8 cellular contexts compared by ENCODE assay signal in genomic region chr7:29194594-29195417, GRCh38. TPM values are rescaled to one million over a fixed set of nuclear protein-coding genes. Genes with fewer than 3 reads are reported as not detected.
DNase-seq lines count a peak whose midpoint lies in the region; ATAC-seq and TF ChIP-seq lines count a peak whose summit lies in the region.

CHN2 (plus strand) TSS chr7:29194775.

- WGBS in body of pancreas, 2 donors: 0% methylated on average over 9 to 83 of the region's 88 CpGs
- WGBS in sigmoid colon, 2 donors: 0% methylated on average over 88 of the region's 88 CpGs

- peak within 1 kb of the TSS; percentile 55 to 56 for H3K27ac Mint-ChIP-seq in T-cell

- no peak for TF ChIP-seq EP300 in sigmoid colon (IDR thresholded peaks at IDR 0.05)

- CTCF ChIA-PET in T-cell (lab: Charles Lee): interaction anchor here (1.0 to 1.1 kb wide), 2 partner anchors 143 to 214 kb away, joined by 4 to 5 read pairs; no protein-coding TSS in a partner anchor

- H3K9me3 ChIP-seq in body of pancreas (no peaks in the 10 kb centered on the region), iPS-20b (ENCODE audit: insufficient read depth, low read depth, low read length) (no peaks in the 10 kb centered on the region), sigmoid colon (no peaks in the 10 kb centered on the region)

- peak within 1 kb of the TSS; percentile 78 for H3K4me3 ChIP-seq in body of pancreas
- peak within 1 kb of the TSS; percentile 71 for H3K4me3 ChIP-seq in iPS-20b (ENCODE audit: low read length)
- H3K4me3 ChIP-seq in sigmoid colon: peak within 1 kb of the TSS; percentile 41 to 68 (median 55)

- peak within 1 kb of the TSS; percentile 82 to 86 (median 83) for H3K4me3 Mint-ChIP-seq in T-cell

- H3K27me3 ChIP-seq in body of pancreas: no peaks in the 10 kb centered on the region
- peaks cover 84% of the 10 kb centered on the region for H3K27me3 ChIP-seq in iPS-20b (ENCODE audit: insufficient read depth, low read length)
- H3K27me3 ChIP-seq in sigmoid colon: peaks cover 0 to 48% (median 16%) of the 10 kb centered on the region in 3 donors

- TF ChIP-seq CTCF in LNCAP (IDR thresholded peaks at IDR 0.05) (peak; percentile 22; the same call in 1 of the 2 replicates), body of pancreas (IDR thresholded peaks at IDR 0.05) (peak in 2 of 7 experiments; percentile 9 to 12), sigmoid colon (IDR thresholded peaks at IDR 0.05) (no peak)

- peak; percentile 78 to 87 (median 85) for TF ChIP-seq POLR2A in body of pancreas (IDR thresholded peaks at IDR 0.05)
- no peak for TF ChIP-seq POLR2A in sigmoid colon (IDR thresholded peaks at IDR 0.05)

- ATAC-seq in T-cell (replicated peaks in 1 of 4) (peak; percentile 74 to 83 (median 78)), body of pancreas (peak; percentile 56)

- H3K36me3 Mint-ChIP-seq in T-cell: no peaks in the 10 kb centered on the region

- H3K36me3 ChIP-seq in body of pancreas (replicated peaks in 1 of 2; ENCODE audit: insufficient read depth in 1 of 2, low read depth in 2 of 2): no peaks in the 10 kb centered on the region
- no peaks in the 10 kb centered on the region for H3K36me3 ChIP-seq in iPS-20b (ENCODE audit: insufficient read depth, low read depth, low read length)
- H3K36me3 ChIP-seq in sigmoid colon: no peaks in the 10 kb centered on the region

- no peaks in the 10 kb centered on the region for H3K9me3 Mint-ChIP-seq in T-cell

- peaks cover 50% of the 10 kb centered on the region for H3K4me1 ChIP-seq in body of pancreas
- H3K4me1 ChIP-seq in iPS-20b (ENCODE audit: insufficient read depth, low read length): peaks cover 24% of the 10 kb centered on the region
- H3K4me1 ChIP-seq in sigmoid colon: peaks cover 0 to 16% (median 11%) of the 10 kb centered on the region in 4 donors

- peak within 1 kb of the TSS; percentile 90 to 99 (median 94) for H3K27ac ChIP-seq in body of pancreas
- no peak within 1 kb of the TSS for H3K27ac ChIP-seq in iPS-20b (ENCODE audit: low read length)
- peak within 1 kb of the TSS in 3 of 4 donors; percentile 37 to 61 (median 57) for H3K27ac ChIP-seq in sigmoid colon

- DNase-seq in EH (ENCODE audit: low read depth): peak; percentile 21
- peak in 33 of 34 experiments; percentile 15 to 60 (median 42) for DNase-seq in T-cell
- peak; percentile 79 to 83 (median 82) for DNase-seq in body of pancreas
- DNase-seq in sigmoid colon: peak; percentile 80
- DNase-seq in HCEC 1CT: no peak
- DNase-seq in NCI-H524 treated with DMSO at 0.1 percent for 48 hours (lab: John Stamatoyannopoulos, UW): no peak

- peaks cover 18 to 35% (median 20%) of the 10 kb centered on the region in 3 donors for H3K4me1 Mint-ChIP-seq in T-cell

- intact Hi-C loops in body of pancreas (cut with DNase I) (no loop called here), sigmoid colon (cut with DNase I) (no loop called here)

- H3K27me3 Mint-ChIP-seq in T-cell: peaks cover 33 to 40% of the 10 kb centered on the region in 2 donors

- H3K9ac ChIP-seq in iPS-20b (ENCODE audit: low read depth, low read length): no peak within 1 kb of the TSS; the same call in 1 of the 2 replicates

- POLR2A ChIA-PET in T-cell (lab: Charles Lee): interaction anchor here in 1 of 2 donors (0.6 kb wide), 1 partner anchor 28 kb away, joined by 3 read pairs; no protein-coding TSS in a partner anchor

RNA-seq across cellular contexts. Expression of gene CHN2, which starts in this region (rescaled TPM):
- 1 to 10 TPM; 4.5 to 9.0 (median 6.6) TPM for total RNA-seq in T-cell
- 10 to 100 TPM; 55.7 to 58.6 TPM for total RNA-seq in body of pancreas
- 10 to 100 TPM; 10.7 to 37.7 (median 14.3) TPM for total RNA-seq in sigmoid colon
- polyA plus RNA-seq in sigmoid colon: 10 to 100 TPM in 2 of 3 donors, 1 to 10 TPM in 1; 4.2 to 21.0 (median 16.2) TPM

Comparison
In these comparisons a context has a peak if more than half of its experiments do, and no peak if none do; other contexts are left out.
1. DNase-seq: peak in EH (single experiment), T-cell (33 of 34), body of pancreas (4 of 4) and sigmoid colon (single experiment); none in HCEC 1CT (single experiment) and NCI-H524 treated with DMSO at 0.1 percent for 48 hours (single experiment).
2. POLR2A ChIP-seq: peak in body of pancreas (3 of 3); none in sigmoid colon (0 of 2).
3. Peak in every context shown above with its lines, with median percentiles within 50 percentile points of each other: H3K4me3 ChIP-seq.